Comparison of ENCODE assay signal across 8 cellular contexts in genomic region chr4:10115271-10115656, GRCh38. TPM values are rescaled to one million over a fixed set of nuclear protein-coding genes. Genes with fewer than 3 reads are reported as not detected.
A peak's percentile ranks its signal among the peaks of the same experiment; 100 is the strongest.
DNase-seq lines count a peak whose midpoint lies in the region; ATAC-seq and TF ChIP-seq lines count a peak whose summit lies in the region.

No MANE protein-coding gene starts in this region.

- H3K27ac ChIP-seq in body of pancreas (peak overlapping the region in 3 of 4 donors; percentile 87 to 95 (median 94)), lower lobe of right lung (peak overlapping the region; percentile 99), vagina (peak overlapping the region; percentile 92)

- WGBS in body of pancreas, 2 donors: 70 to 74% methylated on average over 5 to 8 of the region's 8 CpGs

- TF ChIP-seq CTCF in AG09309 (IDR thresholded peaks at IDR 0.05; ENCODE audit: control insufficient read depth, insufficient read depth, low read depth, low read length, missing control alignments) (no peak), body of pancreas (IDR thresholded peaks at IDR 0.05) (no peak), lower lobe of right lung (IDR thresholded peaks at IDR 0.05) (no peak), vagina (IDR thresholded peaks at IDR 0.05) (no peak)

- no peak for TF ChIP-seq POLR2A in body of pancreas (IDR thresholded peaks at IDR 0.05)
- TF ChIP-seq POLR2A in vagina (IDR thresholded peaks at IDR 0.05): no peak

- H3K4me3 ChIP-seq in AG09309 (ENCODE audit: control insufficient read depth, low read depth, low read length) (peak overlapping the region; percentile 77), body of pancreas (peak overlapping the region in 1 of 2 donors; percentile 81), lower lobe of right lung (peak overlapping the region; percentile 86), vagina (peak overlapping the region; percentile 83 to 86)

- ATAC-seq in body of pancreas (no peak), lower lobe of right lung (no peak), GM19463 (IDR thresholded peaks at IDR 0.05; ENCODE audit: unreplicated experiment) (no peak)

- DNase-seq in AG09309 (ENCODE audit: low read depth) (no peak), Kasumi-1 (lab: John Stamatoyannopoulos, UW) (peak; percentile 22 to 44), body of pancreas (no peak), lower lobe of right lung (no peak), vagina (ENCODE audit: extremely low spot score in 2 of 2) (no peak), hypothalamus (lab: John Stamatoyannopoulos, UW) (no peak), GOT3 (lab: John Stamatoyannopoulos, UW) (no peak)

- H3K27me3 ChIP-seq in body of pancreas (no peaks in the 10 kb centered on the region), lower lobe of right lung (ENCODE audit: low read depth) (no peaks in the 10 kb centered on the region), vagina (no peaks in the 10 kb centered on the region)

- intact Hi-C loops in body of pancreas (cut with DNase I): no loop called here
- intact Hi-C loops in lower lobe of right lung (cut with DNase I): no loop called here
- intact Hi-C loops in vagina (cut with DNase I): loop anchor here (5.0 kb wide), 1 partner anchor 98 kb away; no protein-coding TSS in a partner anchor

- H3K9me3 ChIP-seq in body of pancreas: no peaks in the 10 kb centered on the region
- H3K9me3 ChIP-seq in lower lobe of right lung: no peaks in the 10 kb centered on the region
- H3K9me3 ChIP-seq in vagina: no peaks in the 10 kb centered on the region

- H3K36me3 ChIP-seq in body of pancreas (replicated peaks in 1 of 2; ENCODE audit: insufficient read depth in 1 of 2, low read depth in 2 of 2): peaks cover 0 to 8% of the 10 kb centered on the region in 2 donors
- H3K36me3 ChIP-seq in lower lobe of right lung: peaks cover 52% of the 10 kb centered on the region
- peaks cover 0 to 42% of the 10 kb centered on the region in 2 donors for H3K36me3 ChIP-seq in vagina

- H3K4me1 ChIP-seq in body of pancreas: peaks cover 23% of the 10 kb centered on the region
- H3K4me1 ChIP-seq in lower lobe of right lung: peaks cover 63% of the 10 kb centered on the region
- H3K4me1 ChIP-seq in vagina: peaks cover 70% of the 10 kb centered on the region

RNA-seq across cellular contexts. Expression of gene WDR1, which starts 1.3 kb away (rescaled TPM):
- total RNA-seq in body of pancreas (10 to 100 TPM; 46.1 to 51.9 TPM), lower lobe of right lung (233 TPM), vagina (159 TPM)

Comparison
In these comparisons a context has a peak if more than half of its experiments do, and no peak if none do; other contexts are left out.
1. DNase-seq: peak in Kasumi-1 (2 of 2); none in AG09309 (single experiment), body of pancreas (0 of 4), lower lobe of right lung (single experiment), vagina (0 of 2), hypothalamus (0 of 51) and GOT3 (single experiment).
2. Peak in every context shown above with its lines, with median percentiles within 50 percentile points of each other: H3K27ac ChIP-seq.